Comparison of ENCODE assay signal across 23 cellular contexts in genomic region chr12:80848858-80849257, GRCh38.
DNase-seq lines count a peak whose midpoint lies in the region; ATAC-seq, FAIRE-seq and TF ChIP-seq lines count a peak whose summit lies in the region.
"Had no signal": no experiment of that assay in that cellular context is flagged by ENCODE, and none has a peak within 500 bp of the region (broad histone marks: within the 10 kb centered on the region; RNA-seq: fewer than 3 reads in every experiment).

No MANE protein-coding gene starts in this region.

- no peaks in the 10 kb centered on the region for H3K9me3 ChIP-seq in A549
- no peaks in the 10 kb centered on the region for H3K9me3 ChIP-seq in H1 (ENCODE audit: insufficient read depth in 2 of 2, low read depth in 1 of 2, low read length in 1 of 2)
- no peaks in the 10 kb centered on the region for H3K9me3 ChIP-seq in BE2C
- H3K9me3 ChIP-seq: BLaER1, Peyer's patch had no signal

- TF ChIP-seq EP300 in A549 (IDR thresholded peaks at IDR 0.05) (no peak), H1 (IDR thresholded peaks at IDR 0.05; ENCODE audit: borderline replicate concordance in 1 of 2, low read depth in 2 of 2, low read length in 2 of 2) (no peak)

- H3K79me1 ChIP-seq in H1 (ENCODE audit: low read depth, low read length) = no peaks in the 10 kb centered on the region

- no peak overlapping the region for H4K8ac ChIP-seq in H1 (ENCODE audit: extremely low read depth, insufficient read depth, low read length)

- DNase-seq in A549 (ENCODE audit: low read depth in 1 of 2, low spot score in 1 of 2) = no peak
- peak; percentile 52 for DNase-seq in DMS53 (lab: John Stamatoyannopoulos, UW)
- DNase-seq in NCI-H2227 (lab: John Stamatoyannopoulos, UW; ENCODE audit: unreplicated experiment) = peak; percentile 40
- DNase-seq in H1 (ENCODE audit: low read depth in 1 of 2, low spot score in 2 of 2) = no peak
- no peak for DNase-seq in HPDE6-E6E7 (ENCODE audit: extremely low spot score)
- DNase-seq in BE2C = no peak
- no peak for DNase-seq in activated CD4-positive, alpha-beta T cell treated with anti-CD3 and anti-CD28 coated beads for 48 hours
- DNase-seq: CD4-positive, alpha-beta T cell; COR-L47; GDM1; GOT3; NCI-H1105; NCI-H1694; NCI-H2081 treated with DMSO at 0.1 percent for 48 hours; NCI-H345; NCI-H526 treated with DMSO at 0.1 percent for 48 hours; Peyer's patch; T-cell had no signal

- H2BK5ac ChIP-seq in H1 (ENCODE audit: low read depth, low read length) = no peak overlapping the region

- TF ChIP-seq CTCF in A549 (IDR thresholded peaks at IDR 0.05) (no peak), H1 (IDR thresholded peaks at IDR 0.05; ENCODE audit: control extremely low read depth in 1 of 3, insufficient read depth in 1 of 3, low read depth in 1 of 3, low read length in 3 of 3) (no peak), BE2C (IDR thresholded peaks at IDR 0.05; ENCODE audit: low read depth, low read length) (no peak)

- no peak for TF ChIP-seq POLR2A in A549 (IDR thresholded peaks at IDR 0.05; ENCODE audit: low read length)
- TF ChIP-seq POLR2A in H1 (IDR thresholded peaks at IDR 0.05; ENCODE audit: control extremely low read depth in 1 of 2, low read depth in 2 of 2, low read length in 2 of 2) = no peak

- H3K56ac ChIP-seq in H1 (replicated peaks; ENCODE audit: insufficient read length, low read depth, low read length) = no peak overlapping the region

- FAIRE-seq in A549 (lab: Jason Lieb, UNC) = no peak
- FAIRE-seq in H1 (lab: Jason Lieb, UNC) = no peak
- FAIRE-seq: GM18507, HTR-8/SVneo had no signal

- ATAC-seq in A549 = no peak
- ATAC-seq: HCT116, SK-N-SH treated with all-trans-retinoic acid at 6 μM for 48 hours, T-cell had no signal

- no peak overlapping the region for H3K9ac ChIP-seq in H1 (replicated peaks in 1 of 4; ENCODE audit: extremely low read depth in 1 of 4, low read depth in 3 of 4, low read length in 3 of 4)
- H3K9ac ChIP-seq: BLaER1 had no signal

- H3K4me2 ChIP-seq in A549 = no peak overlapping the region
- no peak overlapping the region for H3K4me2 ChIP-seq in H1 (ENCODE audit: insufficient read depth in 1 of 2, low read depth in 2 of 2, low read length in 2 of 2)
- H3K4me2 ChIP-seq: BLaER1 had no signal

- H3K4ac ChIP-seq in H1 (replicated peaks; ENCODE audit: insufficient read length, low read depth, low read length) = no peak overlapping the region

- 27% methylated on average over 1 of the region's 1 CpG for WGBS in A549 (ENCODE audit: missing lambda C conversion rate)
- 83% methylated on average over 1 of the region's 1 CpG; no CpG with 5 or more reads in 1 of the 2 experiments for WGBS in H1 (ENCODE audit: extremely low coverage in 1 of 2, insufficient coverage in 1 of 2, insufficient read length in 1 of 2, insufficient replicate concordance in 2 of 2, low coverage in 1 of 2, low lambda C conversion rate in 2 of 2, missing lambda C conversion rate in 1 of 2), 2 experiments

- H3K27me3 ChIP-seq in H1 (replicated peaks in 1 of 4; ENCODE audit: control insufficient read depth in 3 of 4, extremely low read depth in 1 of 4, insufficient read depth in 3 of 4, low read length in 3 of 4) = no peaks in the 10 kb centered on the region
- H3K27me3 ChIP-seq in BE2C = no peaks in the 10 kb centered on the region
- H3K27me3 ChIP-seq: BLaER1, Peyer's patch had no signal

- H3K18ac ChIP-seq in H1 (ENCODE audit: extremely low read depth, low read length) = no peak overlapping the region

- CTCF ChIA-PET in A549 (lab: Yijun Ruan, JAX) = no interaction called here
- CTCF ChIA-PET in H1 (lab: Charles Lee; ENCODE audit: partially characterized antibody) = interaction anchor here (0.6 to 1.0 kb wide), 2 partner anchors 11 to 28 kb away, joined by 3 read pairs; no protein-coding TSS in a partner anchor

- no peak overlapping the region for H2BK20ac ChIP-seq in H1 (ENCODE audit: low read length)

- H3K14ac ChIP-seq in H1 (ENCODE audit: insufficient read length) = no peak overlapping the region

- POLR2A ChIA-PET in A549 (lab: Yijun Ruan, JAX) = no interaction called here
- POLR2A ChIA-PET in H1 (lab: Charles Lee; ENCODE audit: partially characterized antibody) = interaction anchor here (0.8 kb wide), 1 partner anchor 47 kb away, joined by 3 read pairs; no protein-coding TSS in a partner anchor

- no peak overlapping the region for H2AFZ ChIP-seq in H1 (ENCODE audit: low read length)

- TF ChIP-seq RAD21 in A549 (conservative IDR thresholded peaks at IDR 0.05 in 1 of 2, IDR thresholded peaks at IDR 0.05 in 1 of 2) = no peak
- TF ChIP-seq RAD21 in H1 (IDR thresholded peaks at IDR 0.05 in 1 of 2, conservative IDR thresholded peaks at IDR 0.05 in 1 of 2; ENCODE audit: low read depth in 2 of 2, low read length in 2 of 2) = no peak

- H3K27ac ChIP-seq in A549 (no peak overlapping the region), H1 (ENCODE audit: low read depth, low read length) (no peak overlapping the region)
- H3K27ac ChIP-seq: BLaER1, Peyer's patch had no signal

- no peak overlapping the region for H2AK5ac ChIP-seq in H1 (ENCODE audit: low read depth, low read length)

- no peaks in the 10 kb centered on the region for H3K23me2 ChIP-seq in H1 (ENCODE audit: low read depth, low read length)

- no peak overlapping the region for H2BK120ac ChIP-seq in H1 (replicated peaks; ENCODE audit: low read depth, low read length)

- H2BK15ac ChIP-seq in H1 (ENCODE audit: low read length) = no peak overlapping the region

- no peaks in the 10 kb centered on the region; a peak in 1 of 8 replicates for H3K36me3 ChIP-seq in H1 (ENCODE audit: control insufficient read depth in 2 of 4, insufficient read depth in 4 of 4, low read length in 3 of 4)
- H3K36me3 ChIP-seq in BE2C = no peaks in the 10 kb centered on the region
- H3K36me3 ChIP-seq: BLaER1, Peyer's patch had no signal

- H3K79me2 ChIP-seq in H1 (ENCODE audit: control insufficient read depth in 1 of 2, insufficient read depth in 2 of 2, low read length in 2 of 2) = no peaks in the 10 kb centered on the region

- no peak overlapping the region for H3K23ac ChIP-seq in H1 (ENCODE audit: insufficient read length)

- H3K4me3 ChIP-seq in A549 (no peak overlapping the region), H1 (ENCODE audit: extremely low read depth in 1 of 4, insufficient read depth in 2 of 4, low read depth in 3 of 4, low read length in 4 of 4) (no peak overlapping the region), BE2C (ENCODE audit: low read depth, low read length) (no peak overlapping the region)
- H3K4me3 ChIP-seq: BLaER1, Peyer's patch had no signal

- H3K4me1 ChIP-seq in A549 (no peaks in the 10 kb centered on the region), H1 (replicated peaks in 1 of 4; ENCODE audit: control insufficient read depth in 3 of 4, insufficient read depth in 4 of 4, low read length in 3 of 4) (peaks cover 0 to 16% (median 7%) of the 10 kb centered on the region in 4 experiments; a peak in 4 of 7 replicates), BE2C (peaks cover 28% of the 10 kb centered on the region)
- H3K4me1 ChIP-seq: BLaER1, Peyer's patch had no signal

- no peak overlapping the region for H4K91ac ChIP-seq in H1 (replicated peaks; ENCODE audit: insufficient read length, low read length)

- H4K20me1 ChIP-seq in H1 (replicated peaks in 1 of 2; ENCODE audit: control insufficient read depth in 1 of 2, insufficient read depth in 2 of 2, low read length in 2 of 2) = no peaks in the 10 kb centered on the region
- H4K20me1 ChIP-seq: BLaER1 had no signal

- no peak overlapping the region for H2BK12ac ChIP-seq in H1 (ENCODE audit: low read depth, low read length)

- H4K5ac ChIP-seq in H1 (ENCODE audit: insufficient read length, low read depth, low read length) = no peak overlapping the region

TF ChIP-seq in A549, 52 proteins besides CTCF, POLR2A, EP300 and RAD21:
- peak; percentile 40 for TF ChIP-seq MAFK (IDR thresholded peaks at IDR 0.05; ENCODE audit: partially characterized antibody)
- no peak for TF ChIP-seq HOXB5 (CRISPR knock-in tag; IDR thresholded peaks at IDR 0.05)

TF ChIP-seq in H1, 55 proteins besides CTCF, POLR2A, EP300 and RAD21:
- no peak for TF ChIP-seq CTBP2 (IDR thresholded peaks at IDR 0.05; ENCODE audit: borderline replicate concordance, insufficient read depth, insufficient read length, low read length)
- TF ChIP-seq HDAC6 (IDR thresholded peaks at IDR 0.05; ENCODE audit: low read depth, low read length) = no peak
- no peak for TF ChIP-seq SP4 (IDR thresholded peaks at IDR 0.05; ENCODE audit: low read length)
- TF ChIP-seq USF2 (IDR thresholded peaks at IDR 0.05; ENCODE audit: low read length) = no peak
- TF ChIP-seq MAFK (IDR thresholded peaks at IDR 0.05; ENCODE audit: low read depth, low read length) = peak; percentile 35; the same call in 1 of the 2 replicates
- TF ChIP-seq KDM5A (IDR thresholded peaks at IDR 0.05; ENCODE audit: low read length) = no peak
- TF ChIP-seq BCL11A (IDR thresholded peaks at IDR 0.05; ENCODE audit: low read depth in 2 of 2, low read length in 2 of 2) = no peak
- TF ChIP-seq TAF1 (IDR thresholded peaks at IDR 0.05; ENCODE audit: low read depth, low read length) = no peak
- TF ChIP-seq TEAD4 (IDR thresholded peaks at IDR 0.05; ENCODE audit: low read depth, low read length) = no peak
- TF ChIP-seq BACH1 (IDR thresholded peaks at IDR 0.05; ENCODE audit: low read length) = peak; percentile 41; the same call in 1 of the 2 replicates
- TF ChIP-seq ATF2 (IDR thresholded peaks at IDR 0.05; ENCODE audit: low read length) = no peak

Comparison
In these comparisons a context has a peak if more than half of its experiments do, and no peak if none do; other contexts are left out.
1. DNase-seq: peak in DMS53 (single experiment) and NCI-H2227 (single experiment); none in A549 (0 of 2), H1 (0 of 2), HPDE6-E6E7 (single experiment), BE2C (single experiment) and activated CD4-positive, alpha-beta T cell treated with anti-CD3 and anti-CD28 coated beads for 48 hours (single experiment).
2. Of the 18 proteins assayed by ChIP-seq in both H1 and A549: peak only in H1: none; only in A549: none; in both: MAFK; in neither: 17.